In genomic region chr14:68937790-68938514, GRCh38 we compare ENCODE assay signal across 10 cellular contexts. TPM values are rescaled to one million over a fixed set of nuclear protein-coding genes. Genes with fewer than 3 reads are reported as not detected.
DNase-seq lines count a peak whose midpoint lies in the region; ATAC-seq and TF ChIP-seq lines count a peak whose summit lies in the region.
"Had no signal": no experiment of that assay in that cellular context is flagged by ENCODE, and none has a peak within 500 bp of the region (broad histone marks: within the 10 kb centered on the region; RNA-seq: fewer than 3 reads in every experiment).

No MANE protein-coding gene starts in this region.

- DNase-seq in dorsolateral prefrontal cortex: peak in 4 of 10 donors; percentile 36 to 67 (median 52)
- no peak for DNase-seq in endothelial cell (ENCODE audit: low spot score)
- DNase-seq in glutamatergic neuron: no peak
- DNase-seq: GDM1; NK-92 treated with Interleukin-12 subunit alpha and Interleukin-12 subunit beta, amount 100 ng/mL, for 24 hours had no signal

- peaks cover 96% of the 10 kb centered on the region for H3K79me2 ChIP-seq in ACC112 (ENCODE audit: control insufficient read depth, insufficient read depth, low read length, unreplicated experiment)
- H3K79me2 ChIP-seq in OCI-LY3 (ENCODE audit: low read length): no peaks in the 10 kb centered on the region

- H3K4me1 ChIP-seq in ACC112 (ENCODE audit: control insufficient read depth, insufficient read depth, low read length, unreplicated experiment) (peaks cover 74% of the 10 kb centered on the region), OCI-LY3 (ENCODE audit: low read length) (peaks cover 12% of the 10 kb centered on the region), mucosa of stomach (ENCODE audit: control insufficient read depth, insufficient read depth, low read length) (peaks cover 76% of the 10 kb centered on the region)

- no peak overlapping the region for H3K9ac ChIP-seq in OCI-LY3 (ENCODE audit: low read length)
- H3K9ac ChIP-seq in mucosa of stomach (ENCODE audit: low read length): peak overlapping the region; percentile 48

- H3K36me3 Mint-ChIP-seq in endothelial cell (ENCODE audit: low read depth, unreplicated experiment) (peaks cover 4% of the 10 kb centered on the region), glutamatergic neuron (ENCODE audit: unreplicated experiment) (no peaks in the 10 kb centered on the region)

- peak; percentile 35 for TF ChIP-seq CTCF in OCI-LY3 (IDR thresholded peaks at IDR 0.05; ENCODE audit: low read depth, low read length)
- TF ChIP-seq CTCF in dorsolateral prefrontal cortex (IDR thresholded peaks at IDR 0.05 in 54 of 56, conservative IDR thresholded peaks at IDR 0.05 in 2 of 56; ENCODE audit: low read depth in 1 of 56, partially characterized antibody in 56 of 56): peak in 27 of 56 donors; percentile 10 to 44 (median 24)
- TF ChIP-seq CTCF in endothelial cell (IDR thresholded peaks at IDR 0.05; ENCODE audit: unreplicated experiment): no peak
- TF ChIP-seq CTCF in glutamatergic neuron (IDR thresholded peaks at IDR 0.05; ENCODE audit: partially characterized antibody, unreplicated experiment): no peak

- intact Hi-C loops in dorsolateral prefrontal cortex (cut with DNase I): no loop called here

- H3K4me3 Mint-ChIP-seq in endothelial cell (ENCODE audit: unreplicated experiment) (no peak overlapping the region), glutamatergic neuron (ENCODE audit: unreplicated experiment) (no peak overlapping the region)

- H3K36me3 ChIP-seq in ACC112 (ENCODE audit: insufficient read depth, low read length) (peaks cover 3% of the 10 kb centered on the region; the same call in 1 of the 2 replicates), OCI-LY3 (replicated peaks; ENCODE audit: low read depth, low read length) (no peaks in the 10 kb centered on the region), mucosa of stomach (ENCODE audit: control insufficient read depth, insufficient read depth, low read length) (no peaks in the 10 kb centered on the region)

- H2AFZ ChIP-seq in ACC112 (ENCODE audit: low read length, unreplicated experiment) (no peak overlapping the region), OCI-LY3 (ENCODE audit: low read depth, low read length) (no peak overlapping the region)

- H3K27me3 Mint-ChIP-seq in endothelial cell (ENCODE audit: unreplicated experiment) (no peaks in the 10 kb centered on the region), glutamatergic neuron (ENCODE audit: unreplicated experiment) (peaks cover 7% of the 10 kb centered on the region)

- no peak overlapping the region for H3K4me3 ChIP-seq in ACC112 (ENCODE audit: low read depth, low read length)
- H3K4me3 ChIP-seq in OCI-LY3 (ENCODE audit: low read length): no peak overlapping the region
- no peak overlapping the region for H3K4me3 ChIP-seq in dorsolateral prefrontal cortex
- H3K4me3 ChIP-seq in mucosa of stomach (ENCODE audit: low read length): peak overlapping the region; percentile 18

- H3K27me3 ChIP-seq in ACC112 (ENCODE audit: insufficient read depth, low read length) (no peaks in the 10 kb centered on the region), OCI-LY3 (ENCODE audit: low read depth, low read length) (no peaks in the 10 kb centered on the region), dorsolateral prefrontal cortex (peaks cover 0 to 5% (median 0%) of the 10 kb centered on the region in 45 donors), mucosa of stomach (ENCODE audit: control insufficient read depth, insufficient read depth, low read length) (no peaks in the 10 kb centered on the region)

- H3K9me3 ChIP-seq in OCI-LY3 (ENCODE audit: insufficient read depth, low read length): no peaks in the 10 kb centered on the region
- H3K9me3 ChIP-seq in mucosa of stomach (ENCODE audit: control insufficient read depth, low read length): no peaks in the 10 kb centered on the region

- H3K9me3 Mint-ChIP-seq in endothelial cell (ENCODE audit: unreplicated experiment): no peaks in the 10 kb centered on the region
- H3K9me3 Mint-ChIP-seq in glutamatergic neuron (ENCODE audit: unreplicated experiment): peaks cover 4% of the 10 kb centered on the region

- H3K27ac Mint-ChIP-seq in endothelial cell (ENCODE audit: unreplicated experiment) (no peak overlapping the region), glutamatergic neuron (ENCODE audit: unreplicated experiment) (no peak overlapping the region)

- H3K4me1 Mint-ChIP-seq in endothelial cell (ENCODE audit: unreplicated experiment): peaks cover 51% of the 10 kb centered on the region
- peaks cover 29% of the 10 kb centered on the region for H3K4me1 Mint-ChIP-seq in glutamatergic neuron (ENCODE audit: low read depth, unreplicated experiment)

- no peaks in the 10 kb centered on the region for H4K20me1 ChIP-seq in OCI-LY3 (ENCODE audit: insufficient read depth, low read length)

- ATAC-seq in activated CD4-positive, CD25-positive, alpha-beta regulatory T cell treated with anti-CD3 and anti-CD28 coated beads, Interleukin-2, amount 50 U/mL, for 24 hours: no peak
- no peak for ATAC-seq in HG03439 (IDR thresholded peaks at IDR 0.05; ENCODE audit: unreplicated experiment)

- H3K27ac ChIP-seq in ACC112 (ENCODE audit: low read depth, low read length): peak overlapping the region; percentile 84; the same call in 1 of the 2 replicates
- H3K27ac ChIP-seq in OCI-LY3 (ENCODE audit: low read length): no peak overlapping the region
- peak overlapping the region in 53 of 59 donors; percentile 23 to 85 (median 67) for H3K27ac ChIP-seq in dorsolateral prefrontal cortex

- H3K4me2 ChIP-seq in OCI-LY3 (ENCODE audit: low read length): no peak overlapping the region

RNA-seq across cellular contexts. Expression of gene ACTN1, which starts 41.1 kb away (rescaled TPM):
- total RNA-seq in dorsolateral prefrontal cortex (100 to 1,000 TPM in 115 of 120 experiments, 10 to 100 TPM in 5; 56.9 to 234 (median 157) TPM), endothelial cell (ENCODE audit: unreplicated experiment) (130 TPM), glutamatergic neuron (ENCODE audit: unreplicated experiment) (48.1 TPM)
